Comparison of ENCODE assay signal across 8 cellular contexts in genomic region chr9:69919461-69920061, GRCh38.
DNase-seq lines count a peak whose midpoint lies in the region; ATAC-seq, FAIRE-seq and TF ChIP-seq lines count a peak whose summit lies in the region.

No MANE protein-coding gene starts in this region.

- H3K27me3 ChIP-seq in testis, result no peaks in the 10 kb centered on the region

- H3K4me1 ChIP-seq in kidney (ENCODE audit: control insufficient read depth in 1 of 2, insufficient read depth in 1 of 2, low read depth in 1 of 2, low read length in 2 of 2), result no peaks in the 10 kb centered on the region
- H3K4me1 ChIP-seq in testis, result no peaks in the 10 kb centered on the region

- 11 to 17% methylated on average over 2 of the region's 2 CpGs for WGBS in testis, 2 donors

- no peak overlapping the region for H3K27ac Mint-ChIP-seq in MCF 10A (ENCODE audit: low read depth, unreplicated experiment)

- H3K27ac ChIP-seq in kidney (ENCODE audit: low read depth in 2 of 2, low read length in 2 of 2) (no peak overlapping the region), testis (no peak overlapping the region)

- no peaks in the 10 kb centered on the region for H3K36me3 Mint-ChIP-seq in MCF 10A (ENCODE audit: insufficient read depth, unreplicated experiment)

- peak; percentile 5 for DNase-seq in DMS79 (lab: John Stamatoyannopoulos, UW)
- peak; percentile 75 for DNase-seq in NCI-H748 treated with DMSO at 0.1 percent for 48 hours (lab: John Stamatoyannopoulos, UW)
- peak; percentile 66 for DNase-seq in MCF 10A (ENCODE audit: unreplicated experiment)
- DNase-seq in kidney, result no peak
- DNase-seq in testis, result no peak
- no peak for DNase-seq in activated naive CD4-positive, alpha-beta T cell treated with Interleukin-2 at 50 U/mL for 16 hours

- peak; percentile 57 for TF ChIP-seq CTCF in MCF 10A (IDR thresholded peaks at IDR 0.05; ENCODE audit: unreplicated experiment)
- peak; percentile 64 for TF ChIP-seq CTCF in kidney (IDR thresholded peaks at IDR 0.05; ENCODE audit: borderline replicate concordance, extremely low read depth, insufficient read depth)
- TF ChIP-seq CTCF in testis (IDR thresholded peaks at IDR 0.05), result peak; percentile 9 to 77 (median 73)

- ATAC-seq in GM19395 (IDR thresholded peaks at IDR 0.05; ENCODE audit: unreplicated experiment), result peak; percentile 97
- ATAC-seq in HG03442 (IDR thresholded peaks at IDR 0.05; ENCODE audit: unreplicated experiment), result peak; percentile 94

- no peak for TF ChIP-seq POLR2A in testis (IDR thresholded peaks at IDR 0.05)

- intact Hi-C loops in MCF 10A (cut with micrococcal nuclease) (loop anchor here (2.0 to 5.0 kb wide), 3 partner anchors 112 to 497 kb away; partner anchors contain the start of gene APBA1), kidney (cut with DNase I) (no loop called here), testis (cut with DNase I; ENCODE audit: low total_unique reads) (no loop called here)

- H3K9ac ChIP-seq in kidney (ENCODE audit: low read length in 2 of 2), result no peak overlapping the region

- no peak overlapping the region for H3K4me3 Mint-ChIP-seq in MCF 10A (ENCODE audit: unreplicated experiment)

- H3K9me3 Mint-ChIP-seq in MCF 10A (ENCODE audit: unreplicated experiment), result no peaks in the 10 kb centered on the region

- H3K36me3 ChIP-seq in kidney (ENCODE audit: control insufficient read depth in 1 of 2, insufficient read depth in 2 of 2, low read length in 2 of 2) (no peaks in the 10 kb centered on the region), testis (ENCODE audit: low read depth, missing control alignments) (no peaks in the 10 kb centered on the region)

- BruUV-seq in MCF 10A (replicated peaks; lab: Mats Ljungman, UMichigan), result no TSS peak

- CTCF ChIA-PET in MCF 10A (lab: Yijun Ruan, JAX), result interaction anchor here (0.5 to 6.5 kb wide), 39 partner anchors 10 to 1501 kb away, joined by 3 to 56 read pairs (median 4); no protein-coding TSS in a partner anchor

- POLR2A ChIA-PET in MCF 10A (lab: Yijun Ruan, JAX), result interaction anchor here (0.6 kb wide), 1 partner anchor 1679 kb away, joined by 3 read pairs; no protein-coding TSS in a partner anchor

- FAIRE-seq in kidney (lab: Jason Lieb, UNC), result peak; percentile 78

- H3K9me3 ChIP-seq in kidney (ENCODE audit: control insufficient read depth in 1 of 2, low read length in 2 of 2) (no peaks in the 10 kb centered on the region), testis (no peaks in the 10 kb centered on the region)

- peaks cover 27% of the 10 kb centered on the region for H3K27me3 Mint-ChIP-seq in MCF 10A (ENCODE audit: insufficient read depth, unreplicated experiment)

- H3K4me1 Mint-ChIP-seq in MCF 10A (ENCODE audit: insufficient read depth, unreplicated experiment), result no peaks in the 10 kb centered on the region

- H3K4me3 ChIP-seq in kidney (ENCODE audit: low read length in 2 of 2) (no peak overlapping the region), testis (no peak overlapping the region)

Comparison
In these comparisons a context has a peak if more than half of its experiments do, and no peak if none do; other contexts are left out.
1. DNase-seq: peak in DMS79 (single experiment), NCI-H748 treated with DMSO at 0.1 percent for 48 hours (single experiment) and MCF 10A (single experiment); none in kidney (single experiment), testis (single experiment) and activated naive CD4-positive, alpha-beta T cell treated with Interleukin-2 at 50 U/mL for 16 hours (single experiment).
2. Peak in every context shown above with its lines, with median percentiles within 50 percentile points of each other: CTCF ChIP-seq.